10 cellular contexts compared by ENCODE assay signal in genomic region chr7:110076194-110076593, GRCh38.
"Had no signal": no experiment of that assay in that cellular context is flagged by ENCODE, and none has a peak within 500 bp of the region (broad histone marks: within the 10 kb centered on the region; RNA-seq: fewer than 3 reads in every experiment).

No MANE protein-coding gene starts in this region.

- H3K27ac ChIP-seq: GM23248 had no signal

- ATAC-seq: GM23338, HCT116 had no signal

- H3K4me3 ChIP-seq: GM23248, GM23338, HAP-1 had no signal

- H3K9me3 ChIP-seq: HAP-1 had no signal

- H3K4me1 ChIP-seq: HAP-1 had no signal

- H2AFZ ChIP-seq: GM23248, GM23338 had no signal

- FAIRE-seq: H1, H54 had no signal

- H3K4me2 ChIP-seq: GM23338 had no signal

- H3K36me3 ChIP-seq: HAP-1 had no signal

- H3K9ac ChIP-seq: GM23248 had no signal

- DNase-seq: GM23248, GOT3, H7, H9, HCEC 1CT had no signal
